Comparison of ENCODE assay signal across 1 cellular context in genomic region chr1:55839626-55840025, GRCh38.
TF ChIP-seq lines count a peak whose summit lies in the region.

No MANE protein-coding gene starts in this region.

TF ChIP-seq in HepG2, 621 proteins besides CTCF, POLR2A, EP300 and RAD21:
- TF ChIP-seq ZNF275 (CRISPR knock-in tag; IDR thresholded peaks at IDR 0.05; ENCODE audit: borderline replicate concordance) (no peak), HMG20B (CRISPR knock-in tag; conservative IDR thresholded peaks at IDR 0.05) (no peak), SETDB1 (CRISPR knock-in tag; IDR thresholded peaks at IDR 0.05; ENCODE audit: borderline replicate concordance) (no peak), NR3C1 (CRISPR knock-in tag; IDR thresholded peaks at IDR 0.05) (no peak), ZNF766 (CRISPR knock-in tag; IDR thresholded peaks at IDR 0.05; ENCODE audit: borderline replicate concordance) (no peak), ZNF598 (CRISPR knock-in tag; IDR thresholded peaks at IDR 0.05; ENCODE audit: borderline replicate concordance) (no peak), ZNF775 (CRISPR knock-in tag; IDR thresholded peaks at IDR 0.05; ENCODE audit: borderline replicate concordance) (no peak), NFKBIZ (CRISPR knock-in tag; IDR thresholded peaks at IDR 0.05) (no peak), ELF3 (CRISPR knock-in tag; IDR thresholded peaks at IDR 0.05) (no peak), ZNF646 (CRISPR knock-in tag; IDR thresholded peaks at IDR 0.05) (no peak), MAZ (IDR thresholded peaks at IDR 0.05; ENCODE audit: borderline replicate concordance, low read depth, low read length) (no peak), MAZ (CRISPR knock-in tag; IDR thresholded peaks at IDR 0.05; ENCODE audit: low read depth) (no peak), ATF2 (CRISPR knock-in tag; IDR thresholded peaks at IDR 0.05) (no peak), ZNF264 (CRISPR knock-in tag; IDR thresholded peaks at IDR 0.05) (no peak), HOXD1 (CRISPR knock-in tag; IDR thresholded peaks at IDR 0.05) (no peak), ZFP36L1 (CRISPR knock-in tag; IDR thresholded peaks at IDR 0.05) (no peak)
